Comparison of ENCODE assay signal across 22 cellular contexts in genomic region chr5:130206686-130207085, GRCh38.
"Had no signal": no experiment of that assay in that cellular context is flagged by ENCODE, and none has a peak within 500 bp of the region (broad histone marks: within the 10 kb centered on the region; RNA-seq: fewer than 3 reads in every experiment).

No MANE protein-coding gene starts in this region.

- H3K4me1 ChIP-seq: esophagus muscularis mucosa, neural progenitor cell, right atrium auricular region, sigmoid colon, suprapubic skin, thyroid gland, upper lobe of right lung, vagina had no signal

- H3K9me3 ChIP-seq: esophagus muscularis mucosa, ovary, right atrium auricular region, sigmoid colon, suprapubic skin, thyroid gland, upper lobe of right lung, vagina had no signal

- ATAC-seq: natural killer cell treated with Interleukin-12 subunit alpha and Interleukin-12 subunit beta and Interleukin-15 and Interleukin-18, amount 100 ng/mL, for 72 hours; stimulated activated naive CD8-positive, alpha-beta T cell treated with anti-CD3 and anti-CD28 coated beads, Interleukin-15, Interleukin-2, amounts not matched to agents 100 U/mL and 50 U/mL, for 24 hours; upper lobe of right lung had no signal

- H2AFZ ChIP-seq: hepatocyte, neural progenitor cell had no signal

- H3K79me2 ChIP-seq: hepatocyte had no signal

- FAIRE-seq: endometrium, islet of Langerhans had no signal

- H3K9ac ChIP-seq: neural progenitor cell had no signal

- H3K27me3 ChIP-seq: esophagus muscularis mucosa, hepatocyte, neural progenitor cell, ovary, right atrium auricular region, sigmoid colon, suprapubic skin, thyroid gland, upper lobe of right lung, vagina had no signal

- H3K36me3 ChIP-seq: esophagus muscularis mucosa, neural progenitor cell, ovary, right atrium auricular region, sigmoid colon, suprapubic skin, thyroid gland, upper lobe of right lung, vagina had no signal

- DNase-seq: effector memory CD4-positive, alpha-beta T cell; foreskin fibroblast; head of caudate nucleus; kidney glomerular epithelial cell; nucleus accumbens; ovary; sigmoid colon; stimulated activated CD4-positive, alpha-beta T cell treated with anti-CD3 and anti-CD28 coated beads, Interleukin-2, amount 100 ng/mL, for 24 hours; stimulated activated naive CD8-positive, alpha-beta T cell treated with anti-CD3 and anti-CD28 coated beads, Interleukin-15, Interleukin-2, amounts not matched to agents 100 U/mL and 50 U/mL, for 24 hours; thyroid gland; upper lobe of right lung had no signal

- H3K4me3 ChIP-seq: esophagus muscularis mucosa, hepatocyte, neural progenitor cell, ovary, right atrium auricular region, sigmoid colon, skin epidermis, suprapubic skin, thyroid gland, upper lobe of right lung, vagina had no signal

- H3K4me2 ChIP-seq: hepatocyte, neural progenitor cell had no signal

- H3K27ac ChIP-seq: epithelial cell of prostate, esophagus muscularis mucosa, hepatocyte, neural progenitor cell, ovary, right atrium auricular region, sigmoid colon, skin epidermis, suprapubic skin, thyroid gland, upper lobe of right lung, vagina had no signal
